ENCODE assay signal across 12 cellular contexts in genomic region chr3:72306800-72307341, GRCh38.
A peak's percentile ranks its signal among the peaks of the same experiment; 100 is the strongest.
DNase-seq lines count a peak whose midpoint lies in the region; ATAC-seq, FAIRE-seq and TF ChIP-seq lines count a peak whose summit lies in the region.
"Had no signal": no experiment of that assay in that cellular context is flagged by ENCODE, and none has a peak within 500 bp of the region (broad histone marks: within the 10 kb centered on the region; RNA-seq: fewer than 3 reads in every experiment).

No MANE protein-coding gene starts in this region.

- no peak overlapping the region for H3K56ac ChIP-seq in H1 (replicated peaks; ENCODE audit: insufficient read length, low read depth, low read length)

- no peak overlapping the region for H2BK15ac ChIP-seq in H1 (ENCODE audit: low read length)

- no peaks in the 10 kb centered on the region for H4K20me1 ChIP-seq in H1 (replicated peaks in 1 of 2; ENCODE audit: control insufficient read depth in 1 of 2, insufficient read depth in 2 of 2, low read length in 2 of 2)

- peaks cover 3% of the 10 kb centered on the region for H3K27me3 Mint-ChIP-seq in osteocyte (ENCODE audit: unreplicated experiment)
- H3K27me3 Mint-ChIP-seq in naive thymus-derived CD4-positive, alpha-beta T cell: peaks cover 0 to 9% (median 0%) of the 10 kb centered on the region in 5 donors

- no peak overlapping the region for H3K27ac ChIP-seq in H1 (ENCODE audit: low read depth, low read length)
- H3K27ac ChIP-seq in naive thymus-derived CD4-positive, alpha-beta T cell (ENCODE audit: low read depth, low read length): no peak overlapping the region

- POLR2A ChIA-PET in H1 (lab: Charles Lee; ENCODE audit: partially characterized antibody): no interaction called here
- POLR2A ChIA-PET in naive thymus-derived CD4-positive, alpha-beta T cell (lab: Charles Lee): no interaction called here

- H3K23ac ChIP-seq in H1 (ENCODE audit: insufficient read length): no peak overlapping the region

- H3K9me3 ChIP-seq in H1 (ENCODE audit: insufficient read depth in 2 of 2, low read depth in 1 of 2, low read length in 1 of 2): no peaks in the 10 kb centered on the region
- H3K9me3 ChIP-seq in naive thymus-derived CD4-positive, alpha-beta T cell (ENCODE audit: control insufficient read depth in 2 of 3, low read length in 3 of 3): no peaks in the 10 kb centered on the region

- no peak overlapping the region for H2BK5ac ChIP-seq in H1 (ENCODE audit: low read depth, low read length)

- no peaks in the 10 kb centered on the region for H3K9me3 Mint-ChIP-seq in osteocyte (ENCODE audit: unreplicated experiment)
- H3K9me3 Mint-ChIP-seq in naive thymus-derived CD4-positive, alpha-beta T cell: no peaks in the 10 kb centered on the region
- H3K9me3 Mint-ChIP-seq: activated T-cell treated with anti-CD3 and anti-CD28 coated beads, Interleukin-2, amount 50 U/mL, for 72 hours; dendritic cell treated with granulocyte-macrophage colony-stimulating factor and Interleukin-4, amounts not matched to agents 40 ng/mL and 50 ng/mL, for 4 days; T-helper 1 cell treated with Interleukin-12 subunit alpha and Interleukin-12 subunit beta and Interleukin-4 antibody, amounts not matched to agents 30 μg/mL and 1 μg/mL, for 36 hours had no signal

- CTCF ChIA-PET in H1 (lab: Charles Lee; ENCODE audit: partially characterized antibody): interaction anchor here (0.8 to 2.2 kb wide), 10 partner anchors 12 to 350 kb away, joined by 3 to 9 read pairs (median 3); no protein-coding TSS in a partner anchor
- CTCF ChIA-PET in naive thymus-derived CD4-positive, alpha-beta T cell (lab: Charles Lee): no interaction called here

- TF ChIP-seq CTCF in HFF-Myc (IDR thresholded peaks at IDR 0.05; ENCODE audit: low read depth, low read length, missing control alignments) (no peak), H1 (IDR thresholded peaks at IDR 0.05; ENCODE audit: control extremely low read depth in 1 of 3, insufficient read depth in 1 of 3, low read depth in 1 of 3, low read length in 3 of 3) (peak in 2 of 3 experiments; percentile 34 to 49; a peak in 2 of 4 replicates), osteocyte (IDR thresholded peaks at IDR 0.05) (no peak), omental fat pad (IDR thresholded peaks at IDR 0.05) (no peak)

- H3K27me3 ChIP-seq in H1 (replicated peaks in 1 of 4; ENCODE audit: control insufficient read depth in 3 of 4, extremely low read depth in 1 of 4, insufficient read depth in 3 of 4, low read length in 3 of 4): no peaks in the 10 kb centered on the region; a peak in 2 of 7 replicates
- H3K27me3 ChIP-seq in naive thymus-derived CD4-positive, alpha-beta T cell (ENCODE audit: control insufficient read depth in 2 of 2, insufficient read depth in 2 of 2, low read length in 2 of 2): no peaks in the 10 kb centered on the region

- H2AFZ ChIP-seq in H1 (ENCODE audit: low read length): no peak overlapping the region

- H3K14ac ChIP-seq in H1 (ENCODE audit: insufficient read length): no peak overlapping the region

- H2BK120ac ChIP-seq in H1 (replicated peaks; ENCODE audit: low read depth, low read length): no peak overlapping the region

- intact Hi-C loops in naive thymus-derived CD4-positive, alpha-beta T cell (cut with micrococcal nuclease): no loop called here

- WGBS in H1 (ENCODE audit: extremely low coverage in 1 of 2, insufficient coverage in 1 of 2, insufficient read length in 1 of 2, insufficient replicate concordance in 2 of 2, low coverage in 1 of 2, low lambda C conversion rate in 2 of 2, missing lambda C conversion rate in 1 of 2), 2 experiments: 67% methylated on average over 9 of the region's 9 CpGs; no CpG with 5 or more reads in 1 of the 2 experiments

- H3K27ac Mint-ChIP-seq in osteocyte (ENCODE audit: unreplicated experiment): peak overlapping the region; percentile 23
- peak overlapping the region in 4 of 9 donors; percentile 28 to 73 (median 62) for H3K27ac Mint-ChIP-seq in naive thymus-derived CD4-positive, alpha-beta T cell
- H3K27ac Mint-ChIP-seq: activated T-cell treated with anti-CD3 and anti-CD28 coated beads, Interleukin-2, amount 50 U/mL, for 72 hours; dendritic cell treated with granulocyte-macrophage colony-stimulating factor and Interleukin-4, amounts not matched to agents 40 ng/mL and 50 ng/mL, for 4 days; T-helper 1 cell treated with Interleukin-12 subunit alpha and Interleukin-12 subunit beta and Interleukin-4 antibody, amounts not matched to agents 30 μg/mL and 1 μg/mL, for 36 hours had no signal

- no peak for ATAC-seq in naive thymus-derived CD4-positive, alpha-beta T cell
- ATAC-seq in omental fat pad (ENCODE audit: low FRiP score): no peak
- ATAC-seq in HG03175 (IDR thresholded peaks at IDR 0.05; ENCODE audit: unreplicated experiment): no peak
- no peak for ATAC-seq in HG02798 (IDR thresholded peaks at IDR 0.05; ENCODE audit: poor library complexity, unreplicated experiment)
- ATAC-seq: activated T-cell treated with anti-CD3 and anti-CD28 coated beads, Interleukin-2, amount 50 U/mL, for 72 hours had no signal

- peak; percentile 24 to 49; a peak in 3 of 4 replicates for TF ChIP-seq RAD21 in H1 (IDR thresholded peaks at IDR 0.05 in 1 of 2, conservative IDR thresholded peaks at IDR 0.05 in 1 of 2; ENCODE audit: low read depth in 2 of 2, low read length in 2 of 2)

- no peaks in the 10 kb centered on the region for H3K36me3 Mint-ChIP-seq in osteocyte (ENCODE audit: unreplicated experiment)
- peaks cover 0 to 2% (median 0%) of the 10 kb centered on the region in 5 donors for H3K36me3 Mint-ChIP-seq in naive thymus-derived CD4-positive, alpha-beta T cell

- H3K4me2 ChIP-seq in H1 (ENCODE audit: insufficient read depth in 1 of 2, low read depth in 2 of 2, low read length in 2 of 2): no peak overlapping the region

- H2BK12ac ChIP-seq in H1 (ENCODE audit: low read depth, low read length): no peak overlapping the region

- no peak overlapping the region for H2AK5ac ChIP-seq in H1 (ENCODE audit: low read depth, low read length)

- H4K91ac ChIP-seq in H1 (replicated peaks; ENCODE audit: insufficient read length, low read length): no peak overlapping the region

- no peak overlapping the region for H2BK20ac ChIP-seq in H1 (ENCODE audit: low read length)

- H3K4me1 ChIP-seq in H1 (replicated peaks in 1 of 4; ENCODE audit: control insufficient read depth in 3 of 4, insufficient read depth in 4 of 4, low read length in 3 of 4): peaks cover 0 to 6% (median 6%) of the 10 kb centered on the region in 4 experiments; a peak in 6 of 7 replicates
- peaks cover 0 to 19% of the 10 kb centered on the region in 2 donors for H3K4me1 ChIP-seq in naive thymus-derived CD4-positive, alpha-beta T cell (ENCODE audit: control insufficient read depth in 2 of 2, insufficient read depth in 2 of 2, low read length in 2 of 2)

- TF ChIP-seq POLR2A in H1 (IDR thresholded peaks at IDR 0.05; ENCODE audit: control extremely low read depth in 1 of 2, low read depth in 2 of 2, low read length in 2 of 2): no peak

- no peak for TF ChIP-seq EP300 in H1 (IDR thresholded peaks at IDR 0.05; ENCODE audit: borderline replicate concordance in 1 of 2, low read depth in 2 of 2, low read length in 2 of 2)

- no peak for FAIRE-seq in H1 (lab: Jason Lieb, UNC)

- H4K5ac ChIP-seq in H1 (ENCODE audit: insufficient read length, low read depth, low read length): no peak overlapping the region

- no peak overlapping the region for H3K4me3 Mint-ChIP-seq in osteocyte (ENCODE audit: unreplicated experiment)
- no peak overlapping the region for H3K4me3 Mint-ChIP-seq in naive thymus-derived CD4-positive, alpha-beta T cell
- H3K4me3 Mint-ChIP-seq: activated T-cell treated with anti-CD3 and anti-CD28 coated beads, Interleukin-2, amount 50 U/mL, for 72 hours; dendritic cell treated with granulocyte-macrophage colony-stimulating factor and Interleukin-4, amounts not matched to agents 40 ng/mL and 50 ng/mL, for 4 days; T-helper 1 cell treated with Interleukin-12 subunit alpha and Interleukin-12 subunit beta and Interleukin-4 antibody, amounts not matched to agents 30 μg/mL and 1 μg/mL, for 36 hours had no signal

- no peaks in the 10 kb centered on the region for H3K23me2 ChIP-seq in H1 (ENCODE audit: low read depth, low read length)

- H3K79me2 ChIP-seq in H1 (ENCODE audit: control insufficient read depth in 1 of 2, insufficient read depth in 2 of 2, low read length in 2 of 2): no peaks in the 10 kb centered on the region

- peaks cover 53% of the 10 kb centered on the region for H3K4me1 Mint-ChIP-seq in osteocyte (ENCODE audit: unreplicated experiment)
- H3K4me1 Mint-ChIP-seq in naive thymus-derived CD4-positive, alpha-beta T cell: peaks cover 7 to 35% (median 32%) of the 10 kb centered on the region in 7 donors

- DNase-seq in HFF-Myc (ENCODE audit: extremely low read depth, low read depth) (peak; percentile 62), NCI-H2227 treated with DMSO at 0.1 percent for 48 hours (lab: John Stamatoyannopoulos, UW) (peak; percentile 32), H1 (ENCODE audit: low read depth in 1 of 2, low spot score in 2 of 2) (peak in 1 of 2 experiments; percentile 10), osteocyte (ENCODE audit: extremely low spot score, unreplicated experiment) (no peak), omental fat pad (ENCODE audit: low spot score) (no peak)
- DNase-seq in naive thymus-derived CD4-positive, alpha-beta T cell: no peak
- DNase-seq: activated T-cell treated with anti-CD3 and anti-CD28 coated beads, Interleukin-2, amount 50 U/mL, for 72 hours had no signal

- H3K79me1 ChIP-seq in H1 (ENCODE audit: low read depth, low read length): no peaks in the 10 kb centered on the region

- no peak overlapping the region for H4K8ac ChIP-seq in H1 (ENCODE audit: extremely low read depth, insufficient read depth, low read length)

- H3K18ac ChIP-seq in H1 (ENCODE audit: extremely low read depth, low read length): no peak overlapping the region

- no peaks in the 10 kb centered on the region for H3K36me3 ChIP-seq in H1 (ENCODE audit: control insufficient read depth in 2 of 4, insufficient read depth in 4 of 4, low read length in 3 of 4)
- no peaks in the 10 kb centered on the region for H3K36me3 ChIP-seq in naive thymus-derived CD4-positive, alpha-beta T cell (ENCODE audit: control insufficient read depth in 2 of 3, insufficient read depth in 3 of 3, low read length in 3 of 3)

- H3K9ac ChIP-seq in H1 (replicated peaks in 1 of 4; ENCODE audit: extremely low read depth in 1 of 4, low read depth in 3 of 4, low read length in 3 of 4): no peak overlapping the region

- no peak overlapping the region for H3K4ac ChIP-seq in H1 (replicated peaks; ENCODE audit: insufficient read length, low read depth, low read length)

- H3K4me3 ChIP-seq in HFF-Myc (replicated peaks; ENCODE audit: low read depth, low read length) (no peak overlapping the region), H1 (ENCODE audit: extremely low read depth in 1 of 4, insufficient read depth in 2 of 4, low read depth in 3 of 4, low read length in 4 of 4) (no peak overlapping the region)
- H3K4me3 ChIP-seq in naive thymus-derived CD4-positive, alpha-beta T cell (ENCODE audit: low read length): no peak overlapping the region
- H3K4me3 ChIP-seq: lung had no signal

TF ChIP-seq in H1, 55 proteins besides CTCF, POLR2A, EP300 and RAD21 (continues in another document):
- TF ChIP-seq SP2 (IDR thresholded peaks at IDR 0.05; ENCODE audit: low read length): no peak
- no peak for TF ChIP-seq SIN3A (conservative IDR thresholded peaks at IDR 0.05 in 1 of 2, IDR thresholded peaks at IDR 0.05 in 1 of 2; ENCODE audit: low read depth in 1 of 2, low read length in 2 of 2)
- no peak for TF ChIP-seq KDM5A (IDR thresholded peaks at IDR 0.05; ENCODE audit: low read length)
- peak; percentile 61; the same call in 1 of the 2 replicates for TF ChIP-seq CREB1 (IDR thresholded peaks at IDR 0.05)

Comparison
In these comparisons a context has a peak if more than half of its experiments do, and no peak if none do; other contexts are left out.
1. DNase-seq: peak in HFF-Myc (single experiment) and NCI-H2227 treated with DMSO at 0.1 percent for 48 hours (single experiment); none in osteocyte (single experiment), naive thymus-derived CD4-positive, alpha-beta T cell (0 of 9) and omental fat pad (single experiment).
2. CTCF ChIP-seq: peak in H1 (2 of 3); none in HFF-Myc (single experiment), osteocyte (single experiment) and omental fat pad (0 of 3).